In the genomic region with DNA sequence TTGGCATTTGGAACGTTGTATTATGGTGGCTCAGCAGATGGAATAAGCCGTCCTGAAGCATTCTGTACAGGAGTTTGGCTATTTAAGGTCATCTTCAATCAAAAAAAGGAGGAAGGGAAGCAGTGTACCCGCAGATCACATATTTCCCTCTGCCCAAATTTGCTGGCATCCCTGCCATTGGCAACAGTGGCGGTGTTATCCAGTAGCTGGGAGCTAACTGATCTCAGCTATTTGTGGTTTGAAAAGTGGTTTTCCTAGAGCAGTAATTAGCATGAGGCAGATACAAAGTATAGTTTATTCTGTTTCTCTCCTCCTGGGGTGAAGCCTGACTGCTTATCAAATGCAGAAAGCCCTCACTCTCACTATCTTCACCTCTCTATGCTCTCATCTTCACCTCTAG, we compare ENCODE assay signal across 1 cellular context.
TF ChIP-seq lines count a peak whose summit lies in the region.

No MANE protein-coding gene starts in this region.

TF ChIP-seq in GM23338, 12 proteins besides CTCF, POLR2A, EP300 and RAD21 (continued from another document):
- TF ChIP-seq, protein P1, sequence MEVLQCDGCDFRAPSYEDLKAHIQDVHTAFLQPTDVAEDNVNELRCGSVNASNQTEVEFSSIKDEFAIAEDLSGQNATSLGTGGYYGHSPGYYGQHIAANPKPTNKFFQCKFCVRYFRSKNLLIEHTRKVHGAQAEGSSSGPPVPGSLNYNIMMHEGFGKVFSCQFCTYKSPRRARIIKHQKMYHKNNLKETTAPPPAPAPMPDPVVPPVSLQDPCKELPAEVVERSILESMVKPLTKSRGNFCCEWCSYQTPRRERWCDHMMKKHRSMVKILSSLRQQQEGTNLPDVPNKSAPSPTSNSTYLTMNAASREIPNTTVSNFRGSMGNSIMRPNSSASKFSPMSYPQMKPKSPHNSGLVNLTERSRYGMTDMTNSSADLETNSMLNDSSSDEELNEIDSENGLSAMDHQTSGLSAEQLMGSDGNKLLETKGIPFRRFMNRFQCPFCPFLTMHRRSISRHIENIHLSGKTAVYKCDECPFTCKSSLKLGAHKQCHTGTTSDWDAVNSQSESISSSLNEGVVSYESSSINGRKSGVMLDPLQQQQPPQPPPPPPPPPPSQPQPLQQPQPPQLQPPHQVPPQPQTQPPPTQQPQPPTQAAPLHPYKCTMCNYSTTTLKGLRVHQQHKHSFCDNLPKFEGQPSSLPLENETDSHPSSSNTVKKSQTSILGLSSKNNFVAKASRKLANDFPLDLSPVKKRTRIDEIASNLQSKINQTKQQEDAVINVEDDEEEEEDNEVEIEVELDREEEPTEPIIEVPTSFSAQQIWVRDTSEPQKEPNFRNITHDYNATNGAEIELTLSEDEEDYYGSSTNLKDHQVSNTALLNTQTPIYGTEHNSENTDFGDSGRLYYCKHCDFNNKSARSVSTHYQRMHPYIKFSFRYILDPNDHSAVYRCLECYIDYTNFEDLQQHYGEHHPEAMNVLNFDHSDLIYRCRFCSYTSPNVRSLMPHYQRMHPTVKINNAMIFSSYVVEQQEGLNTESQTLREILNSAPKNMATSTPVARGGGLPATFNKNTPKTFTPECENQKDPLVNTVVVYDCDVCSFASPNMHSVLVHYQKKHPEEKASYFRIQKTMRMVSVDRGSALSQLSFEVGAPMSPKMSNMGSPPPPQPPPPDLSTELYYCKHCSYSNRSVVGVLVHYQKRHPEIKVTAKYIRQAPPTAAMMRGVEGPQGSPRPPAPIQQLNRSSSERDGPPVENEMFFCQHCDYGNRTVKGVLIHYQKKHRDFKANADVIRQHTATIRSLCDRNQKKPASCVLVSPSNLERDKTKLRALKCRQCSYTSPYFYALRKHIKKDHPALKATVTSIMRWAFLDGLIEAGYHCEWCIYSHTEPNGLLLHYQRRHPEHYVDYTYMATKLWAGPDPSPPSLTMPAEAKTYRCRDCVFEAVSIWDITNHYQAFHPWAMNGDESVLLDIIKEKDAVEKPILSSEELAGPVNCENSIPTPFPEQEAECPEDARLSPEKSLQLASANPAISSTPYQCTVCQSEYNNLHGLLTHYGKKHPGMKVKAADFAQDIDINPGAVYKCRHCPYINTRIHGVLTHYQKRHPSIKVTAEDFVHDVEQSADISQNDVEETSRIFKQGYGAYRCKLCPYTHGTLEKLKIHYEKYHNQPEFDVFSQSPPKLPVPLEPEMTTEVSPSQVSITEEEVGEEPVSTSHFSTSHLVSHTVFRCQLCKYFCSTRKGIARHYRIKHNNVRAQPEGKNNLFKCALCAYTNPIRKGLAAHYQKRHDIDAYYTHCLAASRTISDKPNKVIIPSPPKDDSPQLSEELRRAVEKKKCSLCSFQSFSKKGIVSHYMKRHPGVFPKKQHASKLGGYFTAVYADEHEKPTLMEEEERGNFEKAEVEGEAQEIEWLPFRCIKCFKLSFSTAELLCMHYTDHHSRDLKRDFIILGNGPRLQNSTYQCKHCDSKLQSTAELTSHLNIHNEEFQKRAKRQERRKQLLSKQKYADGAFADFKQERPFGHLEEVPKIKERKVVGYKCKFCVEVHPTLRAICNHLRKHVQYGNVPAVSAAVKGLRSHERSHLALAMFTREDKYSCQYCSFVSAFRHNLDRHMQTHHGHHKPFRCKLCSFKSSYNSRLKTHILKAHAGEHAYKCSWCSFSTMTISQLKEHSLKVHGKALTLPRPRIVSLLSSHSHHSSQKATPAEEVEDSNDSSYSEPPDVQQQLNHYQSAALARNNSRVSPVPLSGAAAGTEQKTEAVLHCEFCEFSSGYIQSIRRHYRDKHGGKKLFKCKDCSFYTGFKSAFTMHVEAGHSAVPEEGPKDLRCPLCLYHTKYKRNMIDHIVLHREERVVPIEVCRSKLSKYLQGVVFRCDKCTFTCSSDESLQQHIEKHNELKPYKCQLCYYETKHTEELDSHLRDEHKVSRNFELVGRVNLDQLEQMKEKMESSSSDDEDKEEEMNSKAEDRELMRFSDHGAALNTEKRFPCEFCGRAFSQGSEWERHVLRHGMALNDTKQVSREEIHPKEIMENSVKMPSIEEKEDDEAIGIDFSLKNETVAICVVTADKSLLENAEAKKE (CRISPR knock-in tag; IDR thresholded peaks at IDR 0.05): no peak
- TF ChIP-seq ZNF114 (CRISPR knock-in tag; IDR thresholded peaks at IDR 0.05): no peak
